In the genomic region with DNA sequence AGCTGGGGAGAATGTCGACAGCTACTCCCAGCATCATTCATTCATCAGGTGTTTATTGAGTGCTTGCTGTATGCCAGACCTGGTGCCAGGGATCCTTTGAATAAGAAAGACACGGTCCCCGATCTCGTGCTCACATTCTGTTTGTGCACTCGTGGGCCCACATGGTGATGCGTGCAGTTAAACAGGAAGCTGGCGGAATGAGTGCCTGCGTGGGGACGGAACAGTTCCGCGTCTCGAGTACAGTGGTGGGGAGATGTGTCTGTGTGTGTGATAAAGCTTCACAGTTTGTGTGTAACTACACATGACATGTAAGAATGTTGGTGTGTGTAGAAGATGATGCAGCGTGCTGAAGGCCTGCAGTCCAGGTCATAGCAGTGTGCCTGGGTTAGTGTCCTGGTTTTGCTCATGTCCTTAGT, we compare ENCODE assay signal across 8 cellular contexts. TPM values are rescaled to one million over a fixed set of nuclear protein-coding genes. Genes with fewer than 3 reads are reported as not detected.
DNase-seq lines count a peak whose midpoint lies in the region; ATAC-seq and TF ChIP-seq lines count a peak whose summit lies in the region.

No MANE protein-coding gene starts in this region.

- no peaks in the 10 kb centered on the region for H3K27me3 ChIP-seq in OCI-LY3 (ENCODE audit: low read depth, low read length)
- no peaks in the 10 kb centered on the region for H3K27me3 ChIP-seq in ovary
- no peaks in the 10 kb centered on the region for H3K27me3 ChIP-seq in hepatocyte

- WGBS in ovary, 3 donors = 34 to 57% (median 44%) methylated on average over 13 of the region's 13 CpGs
- 89% methylated on average over 13 of the region's 13 CpGs for WGBS in hepatocyte (ENCODE audit: low lambda C conversion rate, missing lambda C conversion rate)

- peak; percentile 10 for ATAC-seq in GM21515 (IDR thresholded peaks at IDR 0.05; ENCODE audit: unreplicated experiment)

- H3K4me1 Mint-ChIP-seq in brain = peaks cover 55% of the 10 kb centered on the region

- TF ChIP-seq CTCF in OCI-LY3 (IDR thresholded peaks at IDR 0.05; ENCODE audit: low read depth, low read length) = no peak
- no peak for TF ChIP-seq CTCF in brain (conservative IDR thresholded peaks at IDR 0.05)
- no peak for TF ChIP-seq CTCF in ovary (IDR thresholded peaks at IDR 0.05)
- TF ChIP-seq CTCF in hepatocyte (IDR thresholded peaks at IDR 0.05; ENCODE audit: poor library complexity) = no peak

- TF ChIP-seq POLR2A in ovary (IDR thresholded peaks at IDR 0.05) = no peak

- TF ChIP-seq EP300 in ovary (IDR thresholded peaks at IDR 0.05) = no peak

- H2AFZ ChIP-seq in OCI-LY3 (ENCODE audit: low read depth, low read length) = no peak overlapping the region
- H2AFZ ChIP-seq in hepatocyte = no peak overlapping the region

- peaks cover 3% of the 10 kb centered on the region for H3K27me3 Mint-ChIP-seq in brain

- H3K4me1 ChIP-seq in OCI-LY3 (ENCODE audit: low read length) (peaks cover 91% of the 10 kb centered on the region), ovary (ENCODE audit: insufficient read depth) (peaks cover 44% of the 10 kb centered on the region), hepatocyte (ENCODE audit: insufficient read depth) (no peaks in the 10 kb centered on the region)

- peaks cover 40% of the 10 kb centered on the region for H3K36me3 Mint-ChIP-seq in brain

- H3K9me3 Mint-ChIP-seq in brain = peaks cover 0 to 4% (median 0%) of the 10 kb centered on the region in 5 experiments

- peak overlapping the region; percentile 77 for H3K9ac ChIP-seq in OCI-LY3 (ENCODE audit: low read length)

- intact Hi-C loops in ovary (cut with DNase I) = loop anchor here in 1 of 4 donors (10.0 kb wide), 1 partner anchor 197 kb away; no protein-coding TSS in a partner anchor

- H3K9me3 ChIP-seq in OCI-LY3 (ENCODE audit: insufficient read depth, low read length) (no peaks in the 10 kb centered on the region), ovary (no peaks in the 10 kb centered on the region), hepatocyte (ENCODE audit: low read depth) (no peaks in the 10 kb centered on the region)

- H3K4me3 ChIP-seq in OCI-LY3 (ENCODE audit: low read length) (peak overlapping the region; percentile 68), ovary (no peak overlapping the region), hepatocyte (no peak overlapping the region)

- H3K27ac ChIP-seq in OCI-LY3 (ENCODE audit: low read length) (peak overlapping the region; percentile 90), ovary (peak overlapping the region in 1 of 2 donors; percentile 68), hepatocyte (no peak overlapping the region)

- peaks cover 100% of the 10 kb centered on the region for H3K79me2 ChIP-seq in OCI-LY3 (ENCODE audit: low read length)
- H3K79me2 ChIP-seq in hepatocyte = no peaks in the 10 kb centered on the region

- peaks cover 87% of the 10 kb centered on the region for H3K36me3 ChIP-seq in OCI-LY3 (replicated peaks; ENCODE audit: low read depth, low read length)
- no peaks in the 10 kb centered on the region for H3K36me3 ChIP-seq in ovary
- H3K36me3 ChIP-seq in hepatocyte (replicated peaks; ENCODE audit: insufficient read depth, low read depth) = no peaks in the 10 kb centered on the region

- H3K4me2 ChIP-seq in OCI-LY3 (ENCODE audit: low read length) (peak overlapping the region; percentile 92), hepatocyte (no peak overlapping the region)

- H3K9me2 ChIP-seq in hepatocyte (replicated peaks; ENCODE audit: insufficient read depth) = no peaks in the 10 kb centered on the region

- H4K20me1 ChIP-seq in OCI-LY3 (ENCODE audit: insufficient read depth, low read length) = peaks cover 80% of the 10 kb centered on the region
- no peaks in the 10 kb centered on the region for H4K20me1 ChIP-seq in hepatocyte (ENCODE audit: insufficient read depth, poor library complexity, severe bottlenecking)

- H3K4me3 Mint-ChIP-seq in brain = no peak overlapping the region

- DNase-seq in ovary (peak in 4 of 5 donors; percentile 26 to 51 (median 42)), kidney glomerular epithelial cell (lab: John Stamatoyannopoulos, UW) (no peak), NCI-H2171 (lab: John Stamatoyannopoulos, UW) (no peak), LoVo (ENCODE audit: low spot score) (no peak), hepatocyte (ENCODE audit: low spot score) (no peak)

- peak overlapping the region; percentile 32 to 91 (median 52) for H3K27ac Mint-ChIP-seq in brain

RNA-seq across cellular contexts. Expression of a gene that starts 6.5 kb away (rescaled TPM):
- polyA plus RNA-seq in brain (ENCODE audit: insufficient read depth, low read depth, low replicate concordance) (74.8 TPM), ovary (10 to 100 TPM in 1 of 2 donors, 1 to 10 TPM in 1; 6.3 to 36.6 TPM), hepatocyte (15.6 and 19.6 TPM in 2 replicates)
- total RNA-seq in ovary (10 to 100 TPM; 20.0 to 77.6 (median 39.3) TPM), hepatocyte (16.1 and 18.1 TPM in 2 replicates)

RNA-seq across cellular contexts. Expression of a gene that starts 46.6 kb away (rescaled TPM):
- 65.4 TPM for polyA plus RNA-seq in brain (ENCODE audit: insufficient read depth, low read depth, low replicate concordance)
- 10 to 100 TPM; 13.9 to 24.0 (median 19.0) TPM for total RNA-seq in ovary
- 10 to 100 TPM; 20.4 to 46.1 TPM for polyA plus RNA-seq in ovary
- total RNA-seq in hepatocyte = 26.9 and 35.8 TPM in 2 replicates
- 36.3 and 43.3 TPM in 2 replicates for polyA plus RNA-seq in hepatocyte

Comparison
In these comparisons a context has a peak if more than half of its experiments do, and no peak if none do; other contexts are left out.
1. DNase-seq: peak in ovary (4 of 5); none in kidney glomerular epithelial cell (single experiment), NCI-H2171 (single experiment), LoVo (single experiment) and hepatocyte (single experiment).